1 cellular context compared by ENCODE assay signal in genomic region chr3:48694610-48695051, GRCh38.
TF ChIP-seq lines count a peak whose summit lies in the region.

No MANE protein-coding gene starts in this region.

TF ChIP-seq in HepG2, 621 proteins besides CTCF, POLR2A, EP300 and RAD21:
- TF ChIP-seq CBX1 (IDR thresholded peaks at IDR 0.05; ENCODE audit: low read depth): no peak
- no peak for TF ChIP-seq TMF1 (CRISPR knock-in tag; IDR thresholded peaks at IDR 0.05; ENCODE audit: low read depth)
- no peak for TF ChIP-seq REST (IDR thresholded peaks at IDR 0.05; ENCODE audit: borderline replicate concordance in 1 of 2, low read depth in 1 of 2, low read length in 2 of 2)
- TF ChIP-seq NR2F1 (CRISPR knock-in tag; IDR thresholded peaks at IDR 0.05): no peak
- TF ChIP-seq BHLHE40 (IDR thresholded peaks at IDR 0.05; ENCODE audit: low read length): no peak
